Comparison of ENCODE assay signal across 2 cellular contexts in the genomic region with DNA sequence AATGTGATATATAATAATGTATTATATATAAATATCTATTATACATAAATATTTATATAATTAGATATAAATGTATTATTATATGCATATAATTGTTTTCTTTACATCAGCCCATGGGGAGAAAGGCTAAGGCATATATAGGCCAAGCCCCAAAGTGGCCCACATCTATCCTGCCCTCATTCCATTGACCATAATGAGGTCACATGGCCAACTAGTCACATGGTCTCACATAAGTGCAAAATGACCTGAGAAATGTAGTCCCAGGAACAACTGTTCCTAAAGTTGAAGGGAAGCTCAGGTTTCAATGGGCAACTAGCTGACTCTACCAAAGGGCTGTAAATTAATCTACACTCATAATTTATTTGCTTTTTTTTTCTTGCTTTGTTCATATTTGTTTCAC.
TF ChIP-seq lines count a peak whose summit lies in the region.

No MANE protein-coding gene starts in this region.

TF ChIP-seq in HCT116, 20 proteins besides CTCF, POLR2A, EP300 and RAD21 (continued from another document):
- TF ChIP-seq, protein P1, sequence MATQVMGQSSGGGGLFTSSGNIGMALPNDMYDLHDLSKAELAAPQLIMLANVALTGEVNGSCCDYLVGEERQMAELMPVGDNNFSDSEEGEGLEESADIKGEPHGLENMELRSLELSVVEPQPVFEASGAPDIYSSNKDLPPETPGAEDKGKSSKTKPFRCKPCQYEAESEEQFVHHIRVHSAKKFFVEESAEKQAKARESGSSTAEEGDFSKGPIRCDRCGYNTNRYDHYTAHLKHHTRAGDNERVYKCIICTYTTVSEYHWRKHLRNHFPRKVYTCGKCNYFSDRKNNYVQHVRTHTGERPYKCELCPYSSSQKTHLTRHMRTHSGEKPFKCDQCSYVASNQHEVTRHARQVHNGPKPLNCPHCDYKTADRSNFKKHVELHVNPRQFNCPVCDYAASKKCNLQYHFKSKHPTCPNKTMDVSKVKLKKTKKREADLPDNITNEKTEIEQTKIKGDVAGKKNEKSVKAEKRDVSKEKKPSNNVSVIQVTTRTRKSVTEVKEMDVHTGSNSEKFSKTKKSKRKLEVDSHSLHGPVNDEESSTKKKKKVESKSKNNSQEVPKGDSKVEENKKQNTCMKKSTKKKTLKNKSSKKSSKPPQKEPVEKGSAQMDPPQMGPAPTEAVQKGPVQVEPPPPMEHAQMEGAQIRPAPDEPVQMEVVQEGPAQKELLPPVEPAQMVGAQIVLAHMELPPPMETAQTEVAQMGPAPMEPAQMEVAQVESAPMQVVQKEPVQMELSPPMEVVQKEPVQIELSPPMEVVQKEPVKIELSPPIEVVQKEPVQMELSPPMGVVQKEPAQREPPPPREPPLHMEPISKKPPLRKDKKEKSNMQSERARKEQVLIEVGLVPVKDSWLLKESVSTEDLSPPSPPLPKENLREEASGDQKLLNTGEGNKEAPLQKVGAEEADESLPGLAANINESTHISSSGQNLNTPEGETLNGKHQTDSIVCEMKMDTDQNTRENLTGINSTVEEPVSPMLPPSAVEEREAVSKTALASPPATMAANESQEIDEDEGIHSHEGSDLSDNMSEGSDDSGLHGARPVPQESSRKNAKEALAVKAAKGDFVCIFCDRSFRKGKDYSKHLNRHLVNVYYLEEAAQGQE (IDR thresholded peaks at IDR 0.05; ENCODE audit: low read depth), result no peak
- TF ChIP-seq FOSL1 (IDR thresholded peaks at IDR 0.05; ENCODE audit: low read depth), result no peak
- TF ChIP-seq POLR2AphosphoS5 (IDR thresholded peaks at IDR 0.05; ENCODE audit: low read depth, low read length), result no peak
- no peak for TF ChIP-seq TCF7L2 (IDR thresholded peaks at IDR 0.05; ENCODE audit: borderline replicate concordance, extremely low read depth, insufficient read depth, insufficient read length)
- no peak for TF ChIP-seq ZNF274 (IDR thresholded peaks at IDR 0.05; ENCODE audit: low read depth, low read length)
- TF ChIP-seq EZH2phosphoT487 (IDR thresholded peaks at IDR 0.05; ENCODE audit: borderline replicate concordance), result no peak
TF ChIP-seq in HCT116: peak in this region for 0.

TF ChIP-seq in WTC11, 78 proteins besides CTCF, POLR2A, EP300 and RAD21 (continued from another document):
- TF ChIP-seq, protein P2, sequence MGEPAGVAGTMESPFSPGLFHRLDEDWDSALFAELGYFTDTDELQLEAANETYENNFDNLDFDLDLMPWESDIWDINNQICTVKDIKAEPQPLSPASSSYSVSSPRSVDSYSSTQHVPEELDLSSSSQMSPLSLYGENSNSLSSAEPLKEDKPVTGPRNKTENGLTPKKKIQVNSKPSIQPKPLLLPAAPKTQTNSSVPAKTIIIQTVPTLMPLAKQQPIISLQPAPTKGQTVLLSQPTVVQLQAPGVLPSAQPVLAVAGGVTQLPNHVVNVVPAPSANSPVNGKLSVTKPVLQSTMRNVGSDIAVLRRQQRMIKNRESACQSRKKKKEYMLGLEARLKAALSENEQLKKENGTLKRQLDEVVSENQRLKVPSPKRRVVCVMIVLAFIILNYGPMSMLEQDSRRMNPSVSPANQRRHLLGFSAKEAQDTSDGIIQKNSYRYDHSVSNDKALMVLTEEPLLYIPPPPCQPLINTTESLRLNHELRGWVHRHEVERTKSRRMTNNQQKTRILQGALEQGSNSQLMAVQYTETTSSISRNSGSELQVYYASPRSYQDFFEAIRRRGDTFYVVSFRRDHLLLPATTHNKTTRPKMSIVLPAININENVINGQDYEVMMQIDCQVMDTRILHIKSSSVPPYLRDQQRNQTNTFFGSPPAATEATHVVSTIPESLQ (CRISPR knock-in tag; IDR thresholded peaks at IDR 0.05), result no peak
- TF ChIP-seq, protein P3, sequence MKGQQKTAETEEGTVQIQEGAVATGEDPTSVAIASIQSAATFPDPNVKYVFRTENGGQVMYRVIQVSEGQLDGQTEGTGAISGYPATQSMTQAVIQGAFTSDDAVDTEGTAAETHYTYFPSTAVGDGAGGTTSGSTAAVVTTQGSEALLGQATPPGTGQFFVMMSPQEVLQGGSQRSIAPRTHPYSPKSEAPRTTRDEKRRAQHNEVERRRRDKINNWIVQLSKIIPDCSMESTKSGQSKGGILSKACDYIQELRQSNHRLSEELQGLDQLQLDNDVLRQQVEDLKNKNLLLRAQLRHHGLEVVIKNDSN (CRISPR knock-in tag; IDR thresholded peaks at IDR 0.05), result peak; percentile 79
TF ChIP-seq in WTC11: peak in this region for 3.
